In genomic region chr19:1935484-1936208, GRCh38 we compare ENCODE assay signal across 1 cellular context.
TF ChIP-seq lines count a peak whose summit lies in the region.

No MANE protein-coding gene starts in this region.

TF ChIP-seq in K562, 482 proteins besides CTCF, POLR2A, EP300 and RAD21 (continued from another document):
- TF ChIP-seq ZNF609 (CRISPR knock-in tag; IDR thresholded peaks at IDR 0.05; ENCODE audit: borderline replicate concordance) (no peak), CREB3L1 (IDR thresholded peaks at IDR 0.05; ENCODE audit: borderline replicate concordance, low read depth) (no peak), CREM (IDR thresholded peaks at IDR 0.05; ENCODE audit: low read depth) (peak; percentile 55), TRIM28 (IDR thresholded peaks at IDR 0.05) (peak; percentile 95)
- TF ChIP-seq, protein P1, sequence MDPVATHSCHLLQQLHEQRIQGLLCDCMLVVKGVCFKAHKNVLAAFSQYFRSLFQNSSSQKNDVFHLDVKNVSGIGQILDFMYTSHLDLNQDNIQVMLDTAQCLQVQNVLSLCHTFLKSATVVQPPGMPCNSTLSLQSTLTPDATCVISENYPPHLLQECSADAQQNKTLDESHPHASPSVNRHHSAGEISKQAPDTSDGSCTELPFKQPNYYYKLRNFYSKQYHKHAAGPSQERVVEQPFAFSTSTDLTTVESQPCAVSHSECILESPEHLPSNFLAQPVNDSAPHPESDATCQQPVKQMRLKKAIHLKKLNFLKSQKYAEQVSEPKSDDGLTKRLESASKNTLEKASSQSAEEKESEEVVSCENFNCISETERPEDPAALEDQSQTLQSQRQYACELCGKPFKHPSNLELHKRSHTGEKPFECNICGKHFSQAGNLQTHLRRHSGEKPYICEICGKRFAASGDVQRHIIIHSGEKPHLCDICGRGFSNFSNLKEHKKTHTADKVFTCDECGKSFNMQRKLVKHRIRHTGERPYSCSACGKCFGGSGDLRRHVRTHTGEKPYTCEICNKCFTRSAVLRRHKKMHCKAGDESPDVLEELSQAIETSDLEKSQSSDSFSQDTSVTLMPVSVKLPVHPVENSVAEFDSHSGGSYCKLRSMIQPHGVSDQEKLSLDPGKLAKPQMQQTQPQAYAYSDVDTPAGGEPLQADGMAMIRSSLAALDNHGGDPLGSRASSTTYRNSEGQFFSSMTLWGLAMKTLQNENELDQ (CRISPR knock-in tag; IDR thresholded peaks at IDR 0.05; ENCODE audit: borderline replicate concordance), result no peak
